ENCODE assay signal across 7 cellular contexts in genomic region chr10:72086466-72087391, GRCh38. TPM values are rescaled to one million over a fixed set of nuclear protein-coding genes. Genes with fewer than 3 reads are reported as not detected.
DNase-seq lines count a peak whose midpoint lies in the region; ATAC-seq, FAIRE-seq and TF ChIP-seq lines count a peak whose summit lies in the region.

No MANE protein-coding gene starts in this region.

- H2AFZ ChIP-seq in HepG2 (ENCODE audit: low read length), result peak overlapping the region; percentile 62

- H3K36me3 ChIP-seq in HepG2 (replicated peaks in 1 of 2; ENCODE audit: control insufficient read depth in 1 of 2, insufficient read depth in 2 of 2, low read length in 2 of 2), result no peaks in the 10 kb centered on the region

- CTCF ChIA-PET in HepG2 (lab: Yijun Ruan, JAX; ENCODE audit: low intra/inter-chr PET ratio, low total read pairs), result no interaction called here

- H3K4me3 ChIP-seq in astrocyte of the spinal cord (ENCODE audit: low read depth, low read length) (no peak overlapping the region), HepG2 (replicated peaks in 1 of 3; ENCODE audit: insufficient read depth in 1 of 3, low read depth in 2 of 3, low read length in 3 of 3) (peak overlapping the region; percentile 51 to 70 (median 57); a peak in 5 of 6 replicates)

- peaks cover 0 to 32% of the 10 kb centered on the region in 2 experiments; a peak in 2 of 5 replicates for H3K27me3 ChIP-seq in HepG2 (ENCODE audit: control insufficient read depth in 1 of 2, insufficient read depth in 2 of 2, low read length in 2 of 2)

- no peak overlapping the region for H3K27ac ChIP-seq in HepG2 (ENCODE audit: extremely low read length, insufficient read depth, low read length)

- FAIRE-seq in HepG2 (lab: Jason Lieb, UNC), result no peak

- H4K20me1 ChIP-seq in HepG2 (ENCODE audit: insufficient read depth, low read length), result no peaks in the 10 kb centered on the region

- DNase-seq in SW480 (ENCODE audit: low spot score), result peak; percentile 43
- DNase-seq in astrocyte of the spinal cord (ENCODE audit: low read depth, low spot score), result no peak
- peak; percentile 27 for DNase-seq in HepG2 (ENCODE audit: low spot score)
- DNase-seq in stimulated activated CD8-positive, alpha-beta memory T cell treated with anti-CD3 and anti-CD28 coated beads, Interleukin-4, amount 100 ng/mL, for 1 hour (ENCODE audit: low read depth in 2 of 2, low spot score in 1 of 2), result peak; percentile 31 to 49
- no peak for DNase-seq in EL

- no peaks in the 10 kb centered on the region for H3K79me2 ChIP-seq in HepG2 (ENCODE audit: insufficient read depth, low read length)

- H3K9me3 ChIP-seq in HepG2 (ENCODE audit: low read length), result no peaks in the 10 kb centered on the region

- WGBS in HepG2 (ENCODE audit: low lambda C conversion rate), result 20% methylated on average over 17 of the region's 61 CpGs

- ATAC-seq in HepG2 (peak; percentile 76), HG02642 (IDR thresholded peaks at IDR 0.05; ENCODE audit: poor library complexity, unreplicated experiment) (no peak), HG03175 (IDR thresholded peaks at IDR 0.05; ENCODE audit: unreplicated experiment) (no peak)

- POLR2A ChIA-PET in HepG2 (lab: Yijun Ruan, JAX), result interaction anchor here (1.6 kb wide), 1 partner anchor 129 kb away, joined by 6 read pairs; the partner anchor contains the start of genes ANAPC16 and ASCC1

- intact Hi-C loops in HepG2 (cut with micrococcal nuclease; ENCODE audit: unreplicated experiment), result no loop called here

- peak overlapping the region; percentile 91 for H3K4me2 ChIP-seq in HepG2 (ENCODE audit: low read depth, low read length)

- TF ChIP-seq EP300 in HepG2 (IDR thresholded peaks at IDR 0.05; ENCODE audit: low read depth in 2 of 2, low read length in 2 of 2), result no peak
- no peak; the same call in 1 of the 2 replicates for TF ChIP-seq EP300 in HepG2 (CRISPR knock-in tag; IDR thresholded peaks at IDR 0.05; ENCODE audit: borderline replicate concordance)

- 0 out of 2 replicates have a peak, but pooled peaks have one; percentile 34 for TF ChIP-seq RAD21 in HepG2 (CRISPR knock-in tag; IDR thresholded peaks at IDR 0.05)

- BruUV-seq in HepG2 (replicated peaks; lab: Mats Ljungman, UMichigan), result no TSS peak

- TF ChIP-seq POLR2A in HepG2 (IDR thresholded peaks at IDR 0.05; ENCODE audit: insufficient read depth in 1 of 2, low read depth in 2 of 2, low read length in 2 of 2), result no peak

- peaks cover 55% of the 10 kb centered on the region for H3K4me1 ChIP-seq in HepG2 (ENCODE audit: insufficient read depth, low read length)

- in situ Hi-C loops in astrocyte of the spinal cord (cut with HindIII; ENCODE audit: low sequenced_read_pairs) (no loop called here), HepG2 (cut with HindIII; ENCODE audit: extremely low pct_ligation_motif_present, low pct_unique_long_range_greater_than_20kb) (loop anchor here (25.0 kb wide), 1 partner anchor 251 kb away; no protein-coding TSS in a partner anchor)

- peak overlapping the region; percentile 40 for H3K9ac ChIP-seq in HepG2 (ENCODE audit: insufficient read depth, low read depth, low read length)

- peak; percentile 8 for TF ChIP-seq CTCF in astrocyte of the spinal cord (IDR thresholded peaks at IDR 0.05; ENCODE audit: low read depth, low read length)
- peak; percentile 64 for TF ChIP-seq CTCF in HepG2 (CRISPR knock-in tag; IDR thresholded peaks at IDR 0.05)

TF ChIP-seq in HepG2, 621 proteins besides CTCF, POLR2A, EP300 and RAD21 (continues in another document):
- no peak for TF ChIP-seq ATF1 (CRISPR knock-in tag; IDR thresholded peaks at IDR 0.05)
- TF ChIP-seq SNRNP70 (IDR thresholded peaks at IDR 0.05; ENCODE audit: low read depth, low read length), result no peak
- no peak for TF ChIP-seq CEBPZ (IDR thresholded peaks at IDR 0.05; ENCODE audit: low read length)
- no peak for TF ChIP-seq STAT6 (CRISPR knock-in tag; IDR thresholded peaks at IDR 0.05; ENCODE audit: borderline replicate concordance)
- no peak for TF ChIP-seq SYNCRIP (IDR thresholded peaks at IDR 0.05; ENCODE audit: insufficient read depth, low read depth, low read length)
- TF ChIP-seq ZFP90 (CRISPR knock-in tag; IDR thresholded peaks at IDR 0.05; ENCODE audit: borderline replicate concordance), result no peak
- no peak for TF ChIP-seq ZNF484 (CRISPR knock-in tag; IDR thresholded peaks at IDR 0.05; ENCODE audit: borderline replicate concordance, low read depth)
- no peak for TF ChIP-seq ZNF839 (CRISPR knock-in tag; IDR thresholded peaks at IDR 0.05; ENCODE audit: borderline replicate concordance)

RNA-seq across cellular contexts. Expression of gene SPOCK2, which starts 1.6 kb away (rescaled TPM):
- 4.7 and 8.6 TPM in 2 replicates for total RNA-seq in HepG2 (2016; rRNA removed; fragmentation: Illumina TruSeq; extraction: Trizol)
- 1.9 and 2.3 TPM in 2 replicates for total RNA-seq in HepG2 (2016; cell fraction: cytosol; rRNA removed; fragmentation: Illumina TruSeq; extraction: Trizol; ENCODE audit: low read depth)
- total RNA-seq in HepG2 (2016; cell fraction: insoluble cytoplasmic fraction; rRNA removed; fragmentation: Illumina TruSeq; extraction: Trizol), result 5.6 and 7.5 TPM in 2 replicates
- 4.9 and 6.3 TPM in 2 replicates for total RNA-seq in HepG2 (2016; cell fraction: membrane; rRNA removed; fragmentation: Illumina TruSeq; extraction: Trizol)
- total RNA-seq in HepG2 (2016; cell fraction: nucleus; rRNA removed; fragmentation: Illumina TruSeq; extraction: Trizol), result 4.5 and 7.0 TPM in 2 replicates
- polyA plus RNA-seq in HepG2 (2011; rRNA removed), result 30.6 and 49.8 TPM in 2 replicates
- polyA plus RNA-seq in HepG2 (2011; cell fraction: cytosol; rRNA removed), result 36.8 and 39.8 TPM in 2 replicates
- polyA plus RNA-seq in HepG2 (2011; cell fraction: nucleus; rRNA removed), result 38.0 and 46.6 TPM in 2 replicates
- 3.4 and 5.3 TPM in 2 replicates for polyA plus RNA-seq in HepG2 (2012)
- polyA plus RNA-seq in HepG2 (2016; cell fraction: cytosol; fragmentation: Illumina TruSeq; extraction: Trizol; ENCODE audit: low read depth), result 2.4 and 2.5 TPM in 2 replicates
- 4.6 and 4.7 TPM in 2 replicates for polyA plus RNA-seq in HepG2 (2016; cell fraction: insoluble cytoplasmic fraction; fragmentation: Illumina TruSeq; extraction: Trizol; ENCODE audit: low read depth)
- polyA plus RNA-seq in HepG2 (2016; cell fraction: membrane; fragmentation: Illumina TruSeq; extraction: Trizol; ENCODE audit: low read depth), result 3.8 and 5.6 TPM in 2 replicates
- polyA plus RNA-seq in HepG2 (2016; cell fraction: nucleus; fragmentation: Illumina TruSeq; extraction: Trizol; ENCODE audit: insufficient read depth, low read depth), result 12.2 and 13.8 TPM in 2 replicates
- polyA minus RNA-seq in HepG2 (2011; rRNA and poly(A)+ RNA removed; ENCODE audit: low replicate concordance), result 2.5 and 69.1 TPM in 2 replicates
- 20.4 and 35.1 TPM in 2 replicates for polyA minus RNA-seq in HepG2 (2011; cell fraction: cytosol; rRNA and poly(A)+ RNA removed)
- 8.9 and 15.5 TPM in 2 replicates for polyA minus RNA-seq in HepG2 (2011; cell fraction: nucleus; rRNA and poly(A)+ RNA removed)

Comparison
In these comparisons a context has a peak if more than half of its experiments do, and no peak if none do; other contexts are left out.
1. DNase-seq: peak in SW480 (single experiment), HepG2 (single experiment) and stimulated activated CD8-positive, alpha-beta memory T cell treated with anti-CD3 and anti-CD28 coated beads, Interleukin-4, amount 100 ng/mL, for 1 hour (2 of 2); none in astrocyte of the spinal cord (single experiment) and EL (single experiment).